ENCODE assay signal across 25 cellular contexts in genomic region chrX:49232525-49232924, GRCh38. TPM values are rescaled to one million over a fixed set of nuclear protein-coding genes. Genes with fewer than 3 reads are reported as not detected.
DNase-seq lines count a peak whose midpoint lies in the region; ATAC-seq lines count a peak whose summit lies in the region.
"Had no signal": no experiment of that assay in that cellular context is flagged by ENCODE, and none has a peak within 500 bp of the region (broad histone marks: within the 10 kb centered on the region; RNA-seq: fewer than 3 reads in every experiment).

No MANE protein-coding gene starts in this region.

- peaks cover 27% of the 10 kb centered on the region for H3K4me1 Mint-ChIP-seq in activated naive CD8-positive, alpha-beta T cell treated with anti-CD3 and anti-CD28 coated beads, Interleukin-2, amount 10 ng/mL, durations not matched to agents 7 days and 5 days
- peaks cover 26% of the 10 kb centered on the region for H3K4me1 Mint-ChIP-seq in activated naive CD8-positive, alpha-beta T cell treated with anti-CD3 and anti-CD28 coated beads, Interleukin-2, amount 50 U/mL, for 24 hours
- H3K4me1 Mint-ChIP-seq in activated T-helper 1 cell treated with anti-CD3 and anti-CD28 coated beads, Interleukin-12 subunit alpha, Interleukin-12 subunit beta, Interleukin-2, Interleukin-4 antibody, amounts not matched to agents 30 ng/mL and 10 ng/mL and 1 ng/mL, durations not matched to agents 14 hours and 24 hours and 36 hours (ENCODE audit: low read depth) = peaks cover 26% of the 10 kb centered on the region
- peaks cover 34% of the 10 kb centered on the region for H3K4me1 Mint-ChIP-seq in dendritic cell treated with granulocyte-macrophage colony-stimulating factor and Interleukin-4, amounts not matched to agents 40 ng/mL and 50 ng/mL, for 4 days (ENCODE audit: low read depth)

- POLR2A ChIA-PET in activated naive CD8-positive, alpha-beta T cell treated with anti-CD3 and anti-CD28 coated beads, Interleukin-2, amount 10 ng/mL, durations not matched to agents 7 days and 5 days (lab: Charles Lee) = no interaction called here

- no peak for DNase-seq in activated naive CD8-positive, alpha-beta T cell treated with anti-CD3 and anti-CD28 coated beads, Interleukin-2, amount 10 ng/mL, durations not matched to agents 7 days and 5 days
- DNase-seq in activated naive CD8-positive, alpha-beta T cell treated with anti-CD3 and anti-CD28 coated beads, Interleukin-2, amount 50 U/mL, for 24 hours = no peak
- no peak for DNase-seq in activated T-helper 1 cell treated with anti-CD3 and anti-CD28 coated beads, Interleukin-12 subunit alpha, Interleukin-12 subunit beta, Interleukin-2, Interleukin-4 antibody, amounts not matched to agents 30 ng/mL and 10 ng/mL and 1 ng/mL, durations not matched to agents 14 hours and 24 hours and 36 hours (ENCODE audit: low spot score)
- DNase-seq in DMS79 treated with DMSO at 0.1 percent for 48 hours (lab: John Stamatoyannopoulos, UW) (no peak), midbrain (lab: John Stamatoyannopoulos, UW) (no peak), NCI-H187 treated with DMSO at 0.1 percent for 48 hours (lab: John Stamatoyannopoulos, UW) (no peak)
- DNase-seq: Calu3; DND-41; HCEC 1CT; KBM-7; MV-4-11; NCI-H1105 treated with DMSO at 0.1 percent for 48 hours; NCI-H146; NCI-H2029; NCI-H446 treated with DMSO at 0.1 percent for 48 hours; NCI-H526; NK-92 treated with Interleukin-12 subunit alpha and Interleukin-12 subunit beta, amount 100 ng/mL, for 24 hours; PC-9; SJCRH30 had no signal

- no peak for ATAC-seq in activated naive CD8-positive, alpha-beta T cell treated with anti-CD3 and anti-CD28 coated beads, Interleukin-2, amount 10 ng/mL, durations not matched to agents 7 days and 5 days (ENCODE audit: low read depth)
- no peak for ATAC-seq in activated naive CD8-positive, alpha-beta T cell treated with anti-CD3 and anti-CD28 coated beads, Interleukin-2, amount 50 U/mL, for 24 hours
- ATAC-seq: Right ventricle myocardium inferior had no signal

- H3K27ac Mint-ChIP-seq in activated naive CD8-positive, alpha-beta T cell treated with anti-CD3 and anti-CD28 coated beads, Interleukin-2, amount 10 ng/mL, durations not matched to agents 7 days and 5 days = peak overlapping the region; percentile 45
- no peak overlapping the region for H3K27ac Mint-ChIP-seq in activated naive CD8-positive, alpha-beta T cell treated with anti-CD3 and anti-CD28 coated beads, Interleukin-2, amount 50 U/mL, for 24 hours
- peak overlapping the region; percentile 6 for H3K27ac Mint-ChIP-seq in activated T-helper 1 cell treated with anti-CD3 and anti-CD28 coated beads, Interleukin-12 subunit alpha, Interleukin-12 subunit beta, Interleukin-2, Interleukin-4 antibody, amounts not matched to agents 30 ng/mL and 10 ng/mL and 1 ng/mL, durations not matched to agents 14 hours and 24 hours and 36 hours
- peak overlapping the region; percentile 30 for H3K27ac Mint-ChIP-seq in dendritic cell treated with granulocyte-macrophage colony-stimulating factor and Interleukin-4, amounts not matched to agents 40 ng/mL and 50 ng/mL, for 4 days

- H3K27me3 Mint-ChIP-seq in activated naive CD8-positive, alpha-beta T cell treated with anti-CD3 and anti-CD28 coated beads, Interleukin-2, amount 10 ng/mL, durations not matched to agents 7 days and 5 days = no peaks in the 10 kb centered on the region
- H3K27me3 Mint-ChIP-seq in activated naive CD8-positive, alpha-beta T cell treated with anti-CD3 and anti-CD28 coated beads, Interleukin-2, amount 50 U/mL, for 24 hours = no peaks in the 10 kb centered on the region
- H3K27me3 Mint-ChIP-seq in activated T-helper 1 cell treated with anti-CD3 and anti-CD28 coated beads, Interleukin-12 subunit alpha, Interleukin-12 subunit beta, Interleukin-2, Interleukin-4 antibody, amounts not matched to agents 30 ng/mL and 10 ng/mL and 1 ng/mL, durations not matched to agents 14 hours and 24 hours and 36 hours (ENCODE audit: insufficient read depth) = peaks cover 1% of the 10 kb centered on the region
- peaks cover 4% of the 10 kb centered on the region for H3K27me3 Mint-ChIP-seq in dendritic cell treated with granulocyte-macrophage colony-stimulating factor and Interleukin-4, amounts not matched to agents 40 ng/mL and 50 ng/mL, for 4 days

- no peak overlapping the region for H3K4me3 Mint-ChIP-seq in activated naive CD8-positive, alpha-beta T cell treated with anti-CD3 and anti-CD28 coated beads, Interleukin-2, amount 10 ng/mL, durations not matched to agents 7 days and 5 days
- H3K4me3 Mint-ChIP-seq in activated naive CD8-positive, alpha-beta T cell treated with anti-CD3 and anti-CD28 coated beads, Interleukin-2, amount 50 U/mL, for 24 hours = no peak overlapping the region
- H3K4me3 Mint-ChIP-seq in activated T-helper 1 cell treated with anti-CD3 and anti-CD28 coated beads, Interleukin-12 subunit alpha, Interleukin-12 subunit beta, Interleukin-2, Interleukin-4 antibody, amounts not matched to agents 30 ng/mL and 10 ng/mL and 1 ng/mL, durations not matched to agents 14 hours and 24 hours and 36 hours = peak overlapping the region; percentile 48
- H3K4me3 Mint-ChIP-seq in dendritic cell treated with granulocyte-macrophage colony-stimulating factor and Interleukin-4, amounts not matched to agents 40 ng/mL and 50 ng/mL, for 4 days = no peak overlapping the region

- intact Hi-C loops in activated T-helper 1 cell treated with anti-CD3 and anti-CD28 coated beads, Interleukin-12 subunit alpha, Interleukin-12 subunit beta, Interleukin-2, Interleukin-4 antibody, amounts not matched to agents 30 ng/mL and 10 ng/mL and 1 ng/mL, durations not matched to agents 14 hours and 24 hours and 36 hours (cut with micrococcal nuclease) = no loop called here
- intact Hi-C loops in dendritic cell treated with granulocyte-macrophage colony-stimulating factor and Interleukin-4, amounts not matched to agents 40 ng/mL and 50 ng/mL, for 4 days (cut with micrococcal nuclease) = no loop called here

- H3K36me3 Mint-ChIP-seq in activated naive CD8-positive, alpha-beta T cell treated with anti-CD3 and anti-CD28 coated beads, Interleukin-2, amount 10 ng/mL, durations not matched to agents 7 days and 5 days = no peaks in the 10 kb centered on the region
- no peaks in the 10 kb centered on the region for H3K36me3 Mint-ChIP-seq in activated naive CD8-positive, alpha-beta T cell treated with anti-CD3 and anti-CD28 coated beads, Interleukin-2, amount 50 U/mL, for 24 hours (ENCODE audit: low read depth)
- peaks cover 6% of the 10 kb centered on the region for H3K36me3 Mint-ChIP-seq in activated T-helper 1 cell treated with anti-CD3 and anti-CD28 coated beads, Interleukin-12 subunit alpha, Interleukin-12 subunit beta, Interleukin-2, Interleukin-4 antibody, amounts not matched to agents 30 ng/mL and 10 ng/mL and 1 ng/mL, durations not matched to agents 14 hours and 24 hours and 36 hours (ENCODE audit: low read depth)
- peaks cover 9% of the 10 kb centered on the region for H3K36me3 Mint-ChIP-seq in dendritic cell treated with granulocyte-macrophage colony-stimulating factor and Interleukin-4, amounts not matched to agents 40 ng/mL and 50 ng/mL, for 4 days (ENCODE audit: low read depth)

- H3K9me3 Mint-ChIP-seq in activated naive CD8-positive, alpha-beta T cell treated with anti-CD3 and anti-CD28 coated beads, Interleukin-2, amount 10 ng/mL, durations not matched to agents 7 days and 5 days = no peaks in the 10 kb centered on the region
- no peaks in the 10 kb centered on the region for H3K9me3 Mint-ChIP-seq in activated naive CD8-positive, alpha-beta T cell treated with anti-CD3 and anti-CD28 coated beads, Interleukin-2, amount 50 U/mL, for 24 hours
- H3K9me3 Mint-ChIP-seq in activated T-helper 1 cell treated with anti-CD3 and anti-CD28 coated beads, Interleukin-12 subunit alpha, Interleukin-12 subunit beta, Interleukin-2, Interleukin-4 antibody, amounts not matched to agents 30 ng/mL and 10 ng/mL and 1 ng/mL, durations not matched to agents 14 hours and 24 hours and 36 hours = no peaks in the 10 kb centered on the region
- H3K9me3 Mint-ChIP-seq in dendritic cell treated with granulocyte-macrophage colony-stimulating factor and Interleukin-4, amounts not matched to agents 40 ng/mL and 50 ng/mL, for 4 days = no peaks in the 10 kb centered on the region

RNA-seq across cellular contexts. Expression of gene CACNA1F, which starts 0.6 kb away (rescaled TPM):
- total RNA-seq in activated naive CD8-positive, alpha-beta T cell treated with anti-CD3 and anti-CD28 coated beads, Interleukin-2, amount 10 ng/mL, durations not matched to agents 7 days and 5 days = 1 to 10 TPM; 1.7 to 2.2 TPM
- 0.05 and 0.13 TPM in 2 replicates for total RNA-seq in activated T-helper 1 cell treated with anti-CD3 and anti-CD28 coated beads, Interleukin-12 subunit alpha, Interleukin-12 subunit beta, Interleukin-2, Interleukin-4 antibody, amounts not matched to agents 30 ng/mL and 10 ng/mL and 1 ng/mL, durations not matched to agents 14 hours and 24 hours and 36 hours
- total RNA-seq: A673, Calu3, LHCN-M2, MCF 10A, PC-9, Right ventricle myocardium inferior, RPMI7951, SJCRH30 had no signal

RNA-seq across cellular contexts. Expression of gene CCDC22, which starts 2.7 kb away (rescaled TPM):
- total RNA-seq in activated naive CD8-positive, alpha-beta T cell treated with anti-CD3 and anti-CD28 coated beads, Interleukin-2, amount 10 ng/mL, durations not matched to agents 7 days and 5 days = 10 to 100 TPM; 27.8 to 29.6 TPM
- total RNA-seq in activated T-helper 1 cell treated with anti-CD3 and anti-CD28 coated beads, Interleukin-12 subunit alpha, Interleukin-12 subunit beta, Interleukin-2, Interleukin-4 antibody, amounts not matched to agents 30 ng/mL and 10 ng/mL and 1 ng/mL, durations not matched to agents 14 hours and 24 hours and 36 hours = 26.0 and 28.5 TPM in 2 replicates

RNA-seq across cellular contexts. Expression of gene FOXP3, which starts 32.0 kb away (rescaled TPM):
- total RNA-seq in activated naive CD8-positive, alpha-beta T cell treated with anti-CD3 and anti-CD28 coated beads, Interleukin-2, amount 10 ng/mL, durations not matched to agents 7 days and 5 days = 10 to 100 TPM; 23.3 to 23.6 TPM
- total RNA-seq in activated T-helper 1 cell treated with anti-CD3 and anti-CD28 coated beads, Interleukin-12 subunit alpha, Interleukin-12 subunit beta, Interleukin-2, Interleukin-4 antibody, amounts not matched to agents 30 ng/mL and 10 ng/mL and 1 ng/mL, durations not matched to agents 14 hours and 24 hours and 36 hours = 14.3 and 14.4 TPM in 2 replicates
- total RNA-seq: A673, LHCN-M2, PC-9, Right ventricle myocardium inferior, RPMI7951, SJCRH30 had no signal

RNA-seq across cellular contexts. Expression of gene SYP, which starts 32.5 kb away (rescaled TPM):
- 1 to 10 TPM; 2.6 to 3.6 TPM for total RNA-seq in activated naive CD8-positive, alpha-beta T cell treated with anti-CD3 and anti-CD28 coated beads, Interleukin-2, amount 10 ng/mL, durations not matched to agents 7 days and 5 days
- total RNA-seq in activated T-helper 1 cell treated with anti-CD3 and anti-CD28 coated beads, Interleukin-12 subunit alpha, Interleukin-12 subunit beta, Interleukin-2, Interleukin-4 antibody, amounts not matched to agents 30 ng/mL and 10 ng/mL and 1 ng/mL, durations not matched to agents 14 hours and 24 hours and 36 hours = 2.9 and 3.3 TPM in 2 replicates

RNA-seq across cellular contexts. Expression of gene PPP1R3F, which starts 37.1 kb away (rescaled TPM):
- total RNA-seq in activated naive CD8-positive, alpha-beta T cell treated with anti-CD3 and anti-CD28 coated beads, Interleukin-2, amount 10 ng/mL, durations not matched to agents 7 days and 5 days = 10 to 100 TPM; 12.7 to 13.2 TPM
- 6.5 and 6.9 TPM in 2 replicates for total RNA-seq in activated T-helper 1 cell treated with anti-CD3 and anti-CD28 coated beads, Interleukin-12 subunit alpha, Interleukin-12 subunit beta, Interleukin-2, Interleukin-4 antibody, amounts not matched to agents 30 ng/mL and 10 ng/mL and 1 ng/mL, durations not matched to agents 14 hours and 24 hours and 36 hours
